ENCODE assay signal across 15 cellular contexts in genomic region chr12:110067531-110067930, GRCh38. TPM values are rescaled to one million over a fixed set of nuclear protein-coding genes. Genes with fewer than 3 reads are reported as not detected.
DNase-seq lines count a peak whose midpoint lies in the region; ATAC-seq, FAIRE-seq and TF ChIP-seq lines count a peak whose summit lies in the region.
"Had no signal": no experiment of that assay in that cellular context is flagged by ENCODE, and none has a peak within 500 bp of the region (broad histone marks: within the 10 kb centered on the region; RNA-seq: fewer than 3 reads in every experiment).

No MANE protein-coding gene starts in this region.

- TF ChIP-seq EP300 in HepG2 (IDR thresholded peaks at IDR 0.05; ENCODE audit: low read depth in 2 of 2, low read length in 2 of 2) (no peak), HepG2 (CRISPR knock-in tag; IDR thresholded peaks at IDR 0.05; ENCODE audit: borderline replicate concordance) (no peak)

- in situ Hi-C loops in HepG2 (cut with HindIII; ENCODE audit: extremely low pct_ligation_motif_present, low pct_unique_long_range_greater_than_20kb) = no loop called here

- H3K4me2 ChIP-seq in HepG2 (ENCODE audit: low read depth, low read length) = no peak overlapping the region

- H3K9ac ChIP-seq in HepG2 (ENCODE audit: insufficient read depth, low read depth, low read length) = no peak overlapping the region

- 82% methylated on average over 7 of the region's 7 CpGs for WGBS in HepG2 (ENCODE audit: low lambda C conversion rate)
- WGBS in right lobe of liver (ENCODE audit: insufficient coverage, low coverage, low lambda C conversion rate, missing lambda C conversion rate) = 89% methylated on average over 7 of the region's 7 CpGs

- FAIRE-seq in HepG2 (lab: Jason Lieb, UNC) = no peak
- FAIRE-seq: H54, HTR-8/SVneo had no signal

- no peak for ATAC-seq in HepG2
- no peak for ATAC-seq in right lobe of liver
- no peak for ATAC-seq in left lobe of liver
- no peak for ATAC-seq in HG02763 (IDR thresholded peaks at IDR 0.05; ENCODE audit: unreplicated experiment)

- H3K4me3 ChIP-seq in HepG2 (replicated peaks in 1 of 3; ENCODE audit: insufficient read depth in 1 of 3, low read depth in 2 of 3, low read length in 3 of 3) (no peak overlapping the region), right lobe of liver (no peak overlapping the region), fibroblast of mammary gland (ENCODE audit: control insufficient read depth, low read depth, low read length) (no peak overlapping the region)
- H3K4me3 ChIP-seq: SJSA1 had no signal

- no peak for TF ChIP-seq RAD21 in HepG2 (CRISPR knock-in tag; IDR thresholded peaks at IDR 0.05)

- intact Hi-C loops in HepG2 (cut with micrococcal nuclease; ENCODE audit: unreplicated experiment) (no loop called here), right lobe of liver (cut with DNase I) (no loop called here), head of caudate nucleus (cut with DNase I) (no loop called here)

- TF ChIP-seq POLR2A in HepG2 (IDR thresholded peaks at IDR 0.05; ENCODE audit: insufficient read depth in 1 of 2, low read depth in 2 of 2, low read length in 2 of 2) = no peak
- no peak for TF ChIP-seq POLR2A in right lobe of liver (IDR thresholded peaks at IDR 0.05)

- no peaks in the 10 kb centered on the region for H3K9me3 ChIP-seq in HepG2 (ENCODE audit: low read length)
- H3K9me3 ChIP-seq in right lobe of liver = no peaks in the 10 kb centered on the region
- H3K9me3 ChIP-seq: SJSA1 had no signal

- POLR2A ChIA-PET in HepG2 (lab: Yijun Ruan, JAX) = no interaction called here

- no peak overlapping the region for H2AFZ ChIP-seq in HepG2 (ENCODE audit: low read length)

- no peaks in the 10 kb centered on the region for H4K20me1 ChIP-seq in HepG2 (ENCODE audit: insufficient read depth, low read length)

- H3K36me3 ChIP-seq in HepG2 (replicated peaks in 1 of 2; ENCODE audit: control insufficient read depth in 1 of 2, insufficient read depth in 2 of 2, low read length in 2 of 2) (no peaks in the 10 kb centered on the region), right lobe of liver (no peaks in the 10 kb centered on the region)
- H3K36me3 ChIP-seq: SJSA1 had no signal

- CTCF ChIA-PET in HepG2 (lab: Yijun Ruan, JAX; ENCODE audit: low intra/inter-chr PET ratio, low total read pairs) = no interaction called here

- TF ChIP-seq CTCF in HepG2 (CRISPR knock-in tag; IDR thresholded peaks at IDR 0.05) (no peak), right lobe of liver (IDR thresholded peaks at IDR 0.05) (no peak), fibroblast of mammary gland (conservative IDR thresholded peaks at IDR 0.05; ENCODE audit: control insufficient read depth, insufficient read depth, low read depth, low read length) (no peak)

- H3K4me1 ChIP-seq in HepG2 (ENCODE audit: insufficient read depth, low read length) (no peaks in the 10 kb centered on the region), right lobe of liver (no peaks in the 10 kb centered on the region)
- H3K4me1 ChIP-seq: SJSA1 had no signal

- BruUV-seq in HepG2 (replicated peaks; lab: Mats Ljungman, UMichigan) = no TSS peak

- no peaks in the 10 kb centered on the region for H3K27me3 ChIP-seq in HepG2 (ENCODE audit: control insufficient read depth in 1 of 2, insufficient read depth in 2 of 2, low read length in 2 of 2)
- H3K27me3 ChIP-seq in right lobe of liver = no peaks in the 10 kb centered on the region
- H3K27me3 ChIP-seq: SJSA1 had no signal

- no peak for DNase-seq in HepG2 (ENCODE audit: low spot score)
- DNase-seq in right lobe of liver = no peak
- DNase-seq in RKO (ENCODE audit: low spot score) = peak; percentile 30
- DNase-seq in fibroblast of mammary gland (ENCODE audit: low read depth) = peak; percentile 8
- no peak for DNase-seq in left lobe of liver (ENCODE audit: low spot score)
- no peak for DNase-seq in head of caudate nucleus
- no peak for DNase-seq in HUDEP-2 (lab: John Stamatoyannopoulos, UW; ENCODE audit: unreplicated experiment in 76 of 76)
- DNase-seq: NCI-H1105 treated with DMSO at 0.1 percent for 48 hours, NCI-H187, NCI-H69 had no signal

- H3K27ac ChIP-seq in HepG2 (ENCODE audit: extremely low read length, insufficient read depth, low read length) (no peak overlapping the region), right lobe of liver (no peak overlapping the region)
- H3K27ac ChIP-seq: C4-2B, SJSA1 had no signal

- no peaks in the 10 kb centered on the region for H3K79me2 ChIP-seq in HepG2 (ENCODE audit: insufficient read depth, low read length)

TF ChIP-seq in HepG2, 621 proteins besides CTCF, POLR2A, EP300 and RAD21 (continues in another document):
- 0 out of 2 replicates have a peak, but pooled peaks have one; percentile 12 for TF ChIP-seq USF2 (IDR thresholded peaks at IDR 0.05; ENCODE audit: low read depth, low read length)
- peak; percentile 45; the same call in 1 of the 2 replicates for TF ChIP-seq USF2 (CRISPR knock-in tag; IDR thresholded peaks at IDR 0.05; ENCODE audit: borderline replicate concordance)
- TF ChIP-seq JDP2 (CRISPR knock-in tag; IDR thresholded peaks at IDR 0.05; ENCODE audit: borderline replicate concordance) = no peak
- peak; percentile 30; the same call in 1 of the 2 replicates for TF ChIP-seq NFYB (CRISPR knock-in tag; IDR thresholded peaks at IDR 0.05)
- no peak for TF ChIP-seq STAG1 (CRISPR knock-in tag; IDR thresholded peaks at IDR 0.05)
- TF ChIP-seq IKZF1 (IDR thresholded peaks at IDR 0.05) = no peak

RNA-seq across cellular contexts. Expression of gene C12orf76, which starts 19.2 kb away (rescaled TPM):
- total RNA-seq in HepG2 (2016; rRNA removed; fragmentation: Illumina TruSeq; extraction: Trizol) = 15.8 and 16.9 TPM in 2 replicates
- 6.8 and 8.8 TPM in 2 replicates for total RNA-seq in HepG2 (2016; cell fraction: cytosol; rRNA removed; fragmentation: Illumina TruSeq; extraction: Trizol; ENCODE audit: low read depth)
- 13.7 and 15.4 TPM in 2 replicates for total RNA-seq in HepG2 (2016; cell fraction: insoluble cytoplasmic fraction; rRNA removed; fragmentation: Illumina TruSeq; extraction: Trizol)
- 17.6 and 19.4 TPM in 2 replicates for total RNA-seq in HepG2 (2016; cell fraction: membrane; rRNA removed; fragmentation: Illumina TruSeq; extraction: Trizol)
- total RNA-seq in HepG2 (2016; cell fraction: nucleus; rRNA removed; fragmentation: Illumina TruSeq; extraction: Trizol) = 13.3 and 15.3 TPM in 2 replicates
- polyA plus RNA-seq in HepG2 (2011; rRNA removed) = 38.4 and 40.6 TPM in 2 replicates
- 34.5 and 40.6 TPM in 2 replicates for polyA plus RNA-seq in HepG2 (2011; cell fraction: cytosol; rRNA removed)
- 18.0 and 31.2 TPM in 2 replicates for polyA plus RNA-seq in HepG2 (2011; cell fraction: nucleus; rRNA removed)
- polyA plus RNA-seq in HepG2 (2012) = 33.1 and 35.3 TPM in 2 replicates
- 9.1 and 11.1 TPM in 2 replicates for polyA plus RNA-seq in HepG2 (2016; cell fraction: cytosol; fragmentation: Illumina TruSeq; extraction: Trizol; ENCODE audit: low read depth)
- 14.2 and 15.0 TPM in 2 replicates for polyA plus RNA-seq in HepG2 (2016; cell fraction: insoluble cytoplasmic fraction; fragmentation: Illumina TruSeq; extraction: Trizol; ENCODE audit: low read depth)
- polyA plus RNA-seq in HepG2 (2016; cell fraction: membrane; fragmentation: Illumina TruSeq; extraction: Trizol; ENCODE audit: low read depth) = 15.2 and 16.5 TPM in 2 replicates
- polyA plus RNA-seq in HepG2 (2016; cell fraction: nucleus; fragmentation: Illumina TruSeq; extraction: Trizol; ENCODE audit: insufficient read depth, low read depth) = 31.0 and 32.0 TPM in 2 replicates
- polyA minus RNA-seq in HepG2 (2011; rRNA and poly(A)+ RNA removed; ENCODE audit: low replicate concordance) = 7.5 and 15.0 TPM in 2 replicates
- polyA minus RNA-seq in HepG2 (2011; cell fraction: cytosol; rRNA and poly(A)+ RNA removed) = 17.7 and 19.8 TPM in 2 replicates
- 12.7 and 15.9 TPM in 2 replicates for polyA minus RNA-seq in HepG2 (2011; cell fraction: nucleus; rRNA and poly(A)+ RNA removed)
- total RNA-seq in right lobe of liver = 10 to 100 TPM in 1 of 6 experiments, 1 to 10 TPM in 5; 3.0 to 10.1 (median 6.4) TPM
- total RNA-seq in left lobe of liver = 6.7 TPM

RNA-seq across cellular contexts. Expression of gene IFT81, which starts 56.6 kb away (rescaled TPM):
- total RNA-seq in HepG2 (2016; rRNA removed; fragmentation: Illumina TruSeq; extraction: Trizol) = 13.0 and 13.3 TPM in 2 replicates
- total RNA-seq in HepG2 (2016; cell fraction: cytosol; rRNA removed; fragmentation: Illumina TruSeq; extraction: Trizol; ENCODE audit: low read depth) = 11.0 and 12.4 TPM in 2 replicates
- 11.7 and 13.4 TPM in 2 replicates for total RNA-seq in HepG2 (2016; cell fraction: insoluble cytoplasmic fraction; rRNA removed; fragmentation: Illumina TruSeq; extraction: Trizol)
- 6.8 and 7.4 TPM in 2 replicates for total RNA-seq in HepG2 (2016; cell fraction: membrane; rRNA removed; fragmentation: Illumina TruSeq; extraction: Trizol)
- total RNA-seq in HepG2 (2016; cell fraction: nucleus; rRNA removed; fragmentation: Illumina TruSeq; extraction: Trizol) = 15.0 and 16.9 TPM in 2 replicates
- polyA plus RNA-seq in HepG2 (2011; rRNA removed) = 3.1 and 4.2 TPM in 2 replicates
- 1.2 and 1.5 TPM in 2 replicates for polyA plus RNA-seq in HepG2 (2011; cell fraction: cytosol; rRNA removed)
- polyA plus RNA-seq in HepG2 (2011; cell fraction: nucleus; rRNA removed) = 7.0 and 7.1 TPM in 2 replicates
- polyA plus RNA-seq in HepG2 (2012) = 4.5 and 5.3 TPM in 2 replicates
- polyA plus RNA-seq in HepG2 (2016; cell fraction: cytosol; fragmentation: Illumina TruSeq; extraction: Trizol; ENCODE audit: low read depth) = 0.58 and 0.62 TPM in 2 replicates
- polyA plus RNA-seq in HepG2 (2016; cell fraction: insoluble cytoplasmic fraction; fragmentation: Illumina TruSeq; extraction: Trizol; ENCODE audit: low read depth) = 11.3 and 11.5 TPM in 2 replicates
- 1.2 and 1.8 TPM in 2 replicates for polyA plus RNA-seq in HepG2 (2016; cell fraction: membrane; fragmentation: Illumina TruSeq; extraction: Trizol; ENCODE audit: low read depth)
- polyA plus RNA-seq in HepG2 (2016; cell fraction: nucleus; fragmentation: Illumina TruSeq; extraction: Trizol; ENCODE audit: insufficient read depth, low read depth) = 21.3 and 21.4 TPM in 2 replicates
- 1.5 and 2.3 TPM in 2 replicates for polyA minus RNA-seq in HepG2 (2011; rRNA and poly(A)+ RNA removed; ENCODE audit: low replicate concordance)
- 3.5 and 4.3 TPM in 2 replicates for polyA minus RNA-seq in HepG2 (2011; cell fraction: cytosol; rRNA and poly(A)+ RNA removed)
- 13.3 and 14.9 TPM in 2 replicates for polyA minus RNA-seq in HepG2 (2011; cell fraction: nucleus; rRNA and poly(A)+ RNA removed)
- total RNA-seq in right lobe of liver = 1 to 10 TPM; 1.3 to 5.1 (median 2.5) TPM
- 2.3 TPM for total RNA-seq in left lobe of liver

Comparison
In these comparisons a context has a peak if more than half of its experiments do, and no peak if none do; other contexts are left out.
1. DNase-seq: peak in RKO (single experiment) and fibroblast of mammary gland (single experiment); none in HepG2 (single experiment), right lobe of liver (0 of 3), left lobe of liver (single experiment), head of caudate nucleus (0 of 42) and HUDEP-2 (0 of 76).